In genomic region chr15:89320200-89320599, GRCh38 we compare ENCODE assay signal across 16 cellular contexts. TPM values are rescaled to one million over a fixed set of nuclear protein-coding genes. Genes with fewer than 3 reads are reported as not detected.
DNase-seq lines count a peak whose midpoint lies in the region; ATAC-seq and TF ChIP-seq lines count a peak whose summit lies in the region.
"Had no signal": no experiment of that assay in that cellular context is flagged by ENCODE, and none has a peak within 500 bp of the region (broad histone marks: within the 10 kb centered on the region; RNA-seq: fewer than 3 reads in every experiment).

No MANE protein-coding gene starts in this region.

- ATAC-seq in activated naive CD8-positive, alpha-beta T cell treated with anti-CD3 and anti-CD28 coated beads, Interleukin-2, amount 50 U/mL, for 24 hours: no peak
- ATAC-seq in GM21723 (IDR thresholded peaks at IDR 0.05; ENCODE audit: unreplicated experiment) (no peak), GM21528 (IDR thresholded peaks at IDR 0.05; ENCODE audit: low FRiP score, unreplicated experiment) (no peak), GM18502 (IDR thresholded peaks at IDR 0.05; ENCODE audit: poor library complexity, unreplicated experiment) (no peak)

- TF ChIP-seq CTCF in HFFc6 (IDR thresholded peaks at IDR 0.05): no peak

- no peaks in the 10 kb centered on the region for H3K27me3 Mint-ChIP-seq in activated naive CD8-positive, alpha-beta T cell
- no peaks in the 10 kb centered on the region for H3K27me3 Mint-ChIP-seq in activated naive CD8-positive, alpha-beta T cell treated with anti-CD3 and anti-CD28 coated beads, Interleukin-2, amount 50 U/mL, for 24 hours
- peaks cover 5% of the 10 kb centered on the region for H3K27me3 Mint-ChIP-seq in HFFc6 (ENCODE audit: insufficient read depth)
- no peaks in the 10 kb centered on the region for H3K27me3 Mint-ChIP-seq in dendritic cell treated with granulocyte-macrophage colony-stimulating factor and Interleukin-4, amounts not matched to agents 40 ng/mL and 50 ng/mL, for 4 days
- H3K27me3 Mint-ChIP-seq: CD8-positive, alpha-beta memory T cell had no signal

- H3K36me3 Mint-ChIP-seq in activated naive CD8-positive, alpha-beta T cell: peaks cover 4% of the 10 kb centered on the region
- peaks cover 49% of the 10 kb centered on the region for H3K36me3 Mint-ChIP-seq in activated naive CD8-positive, alpha-beta T cell treated with anti-CD3 and anti-CD28 coated beads, Interleukin-2, amount 50 U/mL, for 24 hours (ENCODE audit: low read depth)
- H3K36me3 Mint-ChIP-seq in HFFc6 (ENCODE audit: low read depth): peaks cover 58% of the 10 kb centered on the region
- H3K36me3 Mint-ChIP-seq in dendritic cell treated with granulocyte-macrophage colony-stimulating factor and Interleukin-4, amounts not matched to agents 40 ng/mL and 50 ng/mL, for 4 days (ENCODE audit: low read depth): peaks cover 100% of the 10 kb centered on the region

- intact Hi-C loops in dendritic cell treated with granulocyte-macrophage colony-stimulating factor and Interleukin-4, amounts not matched to agents 40 ng/mL and 50 ng/mL, for 4 days (cut with micrococcal nuclease): no loop called here

- H3K9me3 Mint-ChIP-seq in activated naive CD8-positive, alpha-beta T cell (ENCODE audit: low read depth): no peaks in the 10 kb centered on the region
- H3K9me3 Mint-ChIP-seq in activated naive CD8-positive, alpha-beta T cell treated with anti-CD3 and anti-CD28 coated beads, Interleukin-2, amount 50 U/mL, for 24 hours: no peaks in the 10 kb centered on the region
- no peaks in the 10 kb centered on the region for H3K9me3 Mint-ChIP-seq in HFFc6
- no peaks in the 10 kb centered on the region for H3K9me3 Mint-ChIP-seq in dendritic cell treated with granulocyte-macrophage colony-stimulating factor and Interleukin-4, amounts not matched to agents 40 ng/mL and 50 ng/mL, for 4 days
- H3K9me3 Mint-ChIP-seq: CD8-positive, alpha-beta memory T cell had no signal

- peak overlapping the region; percentile 11 for H3K27ac Mint-ChIP-seq in activated naive CD8-positive, alpha-beta T cell
- no peak overlapping the region for H3K27ac Mint-ChIP-seq in activated naive CD8-positive, alpha-beta T cell treated with anti-CD3 and anti-CD28 coated beads, Interleukin-2, amount 50 U/mL, for 24 hours
- peak overlapping the region; percentile 4; the same call in 1 of the 2 replicates for H3K27ac Mint-ChIP-seq in HFFc6
- peak overlapping the region; percentile 31 for H3K27ac Mint-ChIP-seq in dendritic cell treated with granulocyte-macrophage colony-stimulating factor and Interleukin-4, amounts not matched to agents 40 ng/mL and 50 ng/mL, for 4 days

- DNase-seq in activated naive CD8-positive, alpha-beta T cell treated with anti-CD3 and anti-CD28 coated beads, Interleukin-2, amount 50 U/mL, for 24 hours: no peak
- no peak for DNase-seq in HFFc6
- DNase-seq in putamen (ENCODE audit: low spot score): peak; percentile 28
- DNase-seq: BE2C; CD8-positive, alpha-beta memory T cell; DMS 273 treated with DMSO at 0.1 percent for 48 hours; MG63; NCI-H1092 treated with DMSO at 0.1 percent for 48 hours; NCI-H187; NCI-H446 treated with DMSO at 0.1 percent for 48 hours; NCI-H82 had no signal

- H3K4me3 Mint-ChIP-seq in activated naive CD8-positive, alpha-beta T cell: no peak overlapping the region
- H3K4me3 Mint-ChIP-seq in activated naive CD8-positive, alpha-beta T cell treated with anti-CD3 and anti-CD28 coated beads, Interleukin-2, amount 50 U/mL, for 24 hours: no peak overlapping the region
- no peak overlapping the region for H3K4me3 Mint-ChIP-seq in HFFc6
- no peak overlapping the region for H3K4me3 Mint-ChIP-seq in dendritic cell treated with granulocyte-macrophage colony-stimulating factor and Interleukin-4, amounts not matched to agents 40 ng/mL and 50 ng/mL, for 4 days
- H3K4me3 Mint-ChIP-seq: CD8-positive, alpha-beta memory T cell had no signal

- peaks cover 18% of the 10 kb centered on the region for H3K4me1 Mint-ChIP-seq in activated naive CD8-positive, alpha-beta T cell (ENCODE audit: low read depth)
- peaks cover 19% of the 10 kb centered on the region for H3K4me1 Mint-ChIP-seq in activated naive CD8-positive, alpha-beta T cell treated with anti-CD3 and anti-CD28 coated beads, Interleukin-2, amount 50 U/mL, for 24 hours
- no peaks in the 10 kb centered on the region for H3K4me1 Mint-ChIP-seq in HFFc6 (ENCODE audit: low read depth)
- peaks cover 10% of the 10 kb centered on the region for H3K4me1 Mint-ChIP-seq in dendritic cell treated with granulocyte-macrophage colony-stimulating factor and Interleukin-4, amounts not matched to agents 40 ng/mL and 50 ng/mL, for 4 days (ENCODE audit: low read depth)

RNA-seq across cellular contexts. Expression of gene POLG, which starts 14.4 kb away (rescaled TPM):
- total RNA-seq in HFFc6 (2021; fragmentation: NEBNext Ultra II Directional; extraction: Animal tissue kit (Norgen Biotek cat#: 25700)): 10 to 100 TPM; 33.1 to 48.3 (median 35.2) TPM
